In the genomic region with DNA sequence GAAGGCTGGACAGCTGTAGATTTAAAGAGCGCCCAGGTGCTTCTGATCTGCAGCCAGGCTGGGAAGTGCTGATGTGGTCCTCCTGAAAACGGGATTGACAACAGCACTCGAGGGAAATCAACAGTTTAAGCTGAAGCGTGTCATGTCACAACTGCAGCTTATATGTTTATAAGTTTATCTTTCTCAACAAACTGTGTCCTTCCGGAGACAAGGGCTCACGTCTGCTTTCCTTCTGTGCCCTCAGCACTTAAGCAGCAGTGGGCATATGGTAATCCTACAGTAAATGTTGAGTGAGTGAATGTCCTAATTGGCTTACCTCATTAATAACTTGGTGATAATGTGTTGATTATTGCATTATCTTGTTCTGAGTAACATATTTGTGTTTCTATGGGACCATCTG, we compare ENCODE assay signal across 25 cellular contexts.
DNase-seq lines count a peak whose midpoint lies in the region; ATAC-seq, FAIRE-seq and TF ChIP-seq lines count a peak whose summit lies in the region.
"Had no signal": no experiment of that assay in that cellular context is flagged by ENCODE, and none has a peak within 500 bp of the region (broad histone marks: within the 10 kb centered on the region; RNA-seq: fewer than 3 reads in every experiment).

No MANE protein-coding gene starts in this region.

- peaks cover 38% of the 10 kb centered on the region for H3K4me1 Mint-ChIP-seq in glutamatergic neuron (ENCODE audit: low read depth, unreplicated experiment)
- H3K4me1 Mint-ChIP-seq: activated CD4-positive, alpha-beta T cell treated with anti-CD3 and anti-CD28 coated beads, Interleukin-2, amount 10 ng/mL, durations not matched to agents 24 days and 14 days; activated naive CD8-positive, alpha-beta T cell treated with anti-CD3 and anti-CD28 coated beads, Interleukin-2, amount 10 ng/mL, durations not matched to agents 7 days and 5 days; immature natural killer cell had no signal

- H3K4me3 Mint-ChIP-seq in glutamatergic neuron (ENCODE audit: unreplicated experiment) = peak overlapping the region; percentile 49
- H3K4me3 Mint-ChIP-seq: activated CD4-positive, alpha-beta T cell treated with anti-CD3 and anti-CD28 coated beads, Interleukin-2, amount 10 ng/mL, durations not matched to agents 24 days and 14 days; activated naive CD8-positive, alpha-beta T cell treated with anti-CD3 and anti-CD28 coated beads, Interleukin-2, amount 10 ng/mL, durations not matched to agents 7 days and 5 days; activated T-cell treated with anti-CD3 and anti-CD28 coated beads, Interleukin-2, amount 50 U/mL, for 24 hours; immature natural killer cell; natural killer cell treated with Interleukin-12 subunit alpha and Interleukin-12 subunit beta and Interleukin-15 and Interleukin-18, amount 100 ng/mL, for 72 hours had no signal

- no peak for ATAC-seq in HG03571 (IDR thresholded peaks at IDR 0.05; ENCODE audit: unreplicated experiment)
- ATAC-seq: left cardiac atrium; natural killer cell treated with Interleukin-12 subunit alpha and Interleukin-12 subunit beta and Interleukin-15 and Interleukin-18, amount 100 ng/mL, for 72 hours; Right ventricle myocardium inferior had no signal

- H3K27ac Mint-ChIP-seq in glutamatergic neuron (ENCODE audit: unreplicated experiment) = peak overlapping the region; percentile 85
- H3K27ac Mint-ChIP-seq: activated CD4-positive, alpha-beta T cell treated with anti-CD3 and anti-CD28 coated beads, Interleukin-2, amount 10 ng/mL, durations not matched to agents 24 days and 14 days; activated naive CD8-positive, alpha-beta T cell treated with anti-CD3 and anti-CD28 coated beads, Interleukin-2, amount 10 ng/mL, durations not matched to agents 7 days and 5 days; activated T-cell treated with anti-CD3 and anti-CD28 coated beads, Interleukin-2, amount 50 U/mL, for 24 hours; immature natural killer cell; natural killer cell treated with Interleukin-12 subunit alpha and Interleukin-12 subunit beta and Interleukin-15 and Interleukin-18, amount 100 ng/mL, for 72 hours had no signal

- TF ChIP-seq CTCF in D721Med (IDR thresholded peaks at IDR 0.05; ENCODE audit: insufficient read depth, missing control alignments) = no peak
- no peak for TF ChIP-seq CTCF in glutamatergic neuron (IDR thresholded peaks at IDR 0.05; ENCODE audit: partially characterized antibody, unreplicated experiment)

- DNase-seq in D721Med (ENCODE audit: insufficient read length, low spot score) (peak; percentile 17), NCI-H146 treated with DMSO at 0.1 percent for 48 hours (lab: John Stamatoyannopoulos, UW; ENCODE audit: unreplicated experiment) (peak; percentile 82), NCI-H69 (lab: John Stamatoyannopoulos, UW) (peak; percentile 66), glutamatergic neuron (peak; percentile 14), germinal center (ENCODE audit: low spot score) (no peak)
- no peak for DNase-seq in activated CD4-positive, alpha-beta T cell treated with anti-CD3 and anti-CD28 coated beads for 1 hour
- DNase-seq: activated CD4-positive, alpha-beta T cell treated with anti-CD3 and anti-CD28 coated beads, Interleukin-2, amount 10 ng/mL, durations not matched to agents 24 days and 14 days; activated gamma-delta T cell treated with Interleukin-2 at 50 U/mL for 16 hours; activated naive CD8-positive, alpha-beta T cell treated with anti-CD3 and anti-CD28 coated beads, Interleukin-2, amount 10 ng/mL, durations not matched to agents 7 days and 5 days; activated T-cell treated with anti-CD3 and anti-CD28 coated beads, Interleukin-2, amount 50 U/mL, for 24 hours; aorta; C1 segment of cervical spinal cord; effector CD4-positive, alpha-beta T cell; GOT3; immature natural killer cell; Kasumi-1; left cardiac atrium; NCI-H2029; stimulated activated CD4-positive, alpha-beta T cell treated with anti-CD3 and anti-CD28 coated beads, Interleukin-4, amount 100 ng/mL, for 4 hours; SW 1271; tibial artery had no signal

- H3K36me3 Mint-ChIP-seq in glutamatergic neuron (ENCODE audit: unreplicated experiment) = peaks cover 16% of the 10 kb centered on the region
- H3K36me3 Mint-ChIP-seq: activated naive CD8-positive, alpha-beta T cell treated with anti-CD3 and anti-CD28 coated beads, Interleukin-2, amount 10 ng/mL, durations not matched to agents 7 days and 5 days had no signal

- FAIRE-seq in D721Med (lab: Jason Lieb, UNC) = peak; percentile 100
- FAIRE-seq: GM19239 had no signal

- H3K9me3 Mint-ChIP-seq in glutamatergic neuron (ENCODE audit: unreplicated experiment) = peaks cover 32% of the 10 kb centered on the region

- peaks cover 30% of the 10 kb centered on the region for H3K27me3 Mint-ChIP-seq in glutamatergic neuron (ENCODE audit: unreplicated experiment)
- H3K27me3 Mint-ChIP-seq: activated CD4-positive, alpha-beta T cell treated with anti-CD3 and anti-CD28 coated beads, Interleukin-2, amount 10 ng/mL, durations not matched to agents 24 days and 14 days; activated naive CD8-positive, alpha-beta T cell treated with anti-CD3 and anti-CD28 coated beads, Interleukin-2, amount 10 ng/mL, durations not matched to agents 7 days and 5 days; activated T-cell treated with anti-CD3 and anti-CD28 coated beads, Interleukin-2, amount 50 U/mL, for 24 hours; natural killer cell treated with Interleukin-12 subunit alpha and Interleukin-12 subunit beta and Interleukin-15 and Interleukin-18, amount 100 ng/mL, for 72 hours had no signal

Comparison
In these comparisons a context has a peak if more than half of its experiments do, and no peak if none do; other contexts are left out.
1. DNase-seq: peak in D721Med (single experiment), NCI-H146 treated with DMSO at 0.1 percent for 48 hours (single experiment), NCI-H69 (single experiment) and glutamatergic neuron (single experiment); none in activated CD4-positive, alpha-beta T cell treated with anti-CD3 and anti-CD28 coated beads for 1 hour (single experiment) and germinal center (single experiment).